In the genomic region with DNA sequence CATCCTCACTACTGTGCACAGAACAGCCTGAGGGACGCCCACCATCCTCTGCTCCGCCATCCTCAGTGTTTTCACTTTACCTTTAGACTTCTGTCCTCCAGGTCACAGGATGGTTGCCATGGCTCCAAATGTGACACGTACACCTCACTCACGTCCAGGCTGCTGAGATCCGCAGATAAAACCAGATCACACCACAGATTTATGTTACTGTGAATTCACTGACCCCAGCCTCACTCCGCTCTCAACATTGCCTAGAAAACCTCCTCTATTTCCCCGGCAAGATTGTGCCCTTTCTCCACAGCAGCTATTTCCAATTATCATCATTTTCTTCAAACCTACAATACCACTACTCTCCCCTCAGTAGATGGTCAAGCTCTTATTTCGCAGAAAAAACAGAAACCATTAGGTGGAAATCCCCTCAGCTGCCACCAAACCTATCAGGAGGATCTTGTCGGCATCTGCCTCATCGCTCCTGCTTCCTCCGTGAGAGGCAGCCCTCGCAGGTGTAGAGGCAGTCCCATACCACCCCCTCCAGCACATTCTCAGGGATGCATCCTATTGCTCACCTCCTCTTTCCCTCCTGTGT, we compare ENCODE assay signal across 11 cellular contexts. TPM values are rescaled to one million over a fixed set of nuclear protein-coding genes. Genes with fewer than 3 reads are reported as not detected.
A peak's percentile ranks its signal among the peaks of the same experiment; 100 is the strongest.
DNase-seq lines count a peak whose midpoint lies in the region; ATAC-seq lines count a peak whose summit lies in the region.
"Had no signal": no experiment of that assay in that cellular context is flagged by ENCODE, and none has a peak within 500 bp of the region (broad histone marks: within the 10 kb centered on the region; RNA-seq: fewer than 3 reads in every experiment).

No MANE protein-coding gene starts in this region.

- H3K9me3 Mint-ChIP-seq in naive B cell = peaks cover 0 to 6% (median 0%) of the 10 kb centered on the region in 7 donors

- H3K4me1 Mint-ChIP-seq in naive B cell = peaks cover 52 to 95% (median 64%) of the 10 kb centered on the region in 3 donors

- peak overlapping the region; percentile 74 to 97 (median 89) for H3K27ac Mint-ChIP-seq in naive B cell

- peaks cover 0 to 3% of the 10 kb centered on the region in 2 donors for H3K36me3 Mint-ChIP-seq in naive B cell

- DNase-seq in naive B cell (peak; percentile 48), SW480 (ENCODE audit: low spot score) (no peak), SW 1271 (lab: John Stamatoyannopoulos, UW) (no peak), NOMO-1 treated with DMSO at 0.1 percent for 48 hours (lab: John Stamatoyannopoulos, UW; ENCODE audit: unreplicated experiment) (no peak)
- DNase-seq in activated naive CD4-positive, alpha-beta T cell treated with Interleukin-2 at 50 U/mL for 16 hours = no peak
- DNase-seq: glutamatergic neuron, IMR-90, NCI-H748 treated with DMSO at 0.1 percent for 48 hours had no signal

- H3K4me3 Mint-ChIP-seq in naive B cell = peak overlapping the region; percentile 39 to 89 (median 79)

- H3K27me3 Mint-ChIP-seq in naive B cell = no peaks in the 10 kb centered on the region

- ATAC-seq in GM18861 (IDR thresholded peaks at IDR 0.05; ENCODE audit: unreplicated experiment) = peak; percentile 45
- peak; percentile 45 for ATAC-seq in GM21723 (IDR thresholded peaks at IDR 0.05; ENCODE audit: unreplicated experiment)
- peak; percentile 48 for ATAC-seq in HG03571 (IDR thresholded peaks at IDR 0.05; ENCODE audit: unreplicated experiment)
- ATAC-seq in naive B cell (ENCODE audit: low read depth in 2 of 2) = peak; percentile 82 to 85

RNA-seq across cellular contexts. Expression of a gene that starts 49.8 kb away (rescaled TPM):
- 1 to 10 TPM; 2.1 to 5.8 (median 3.0) TPM for polyA plus RNA-seq in naive B cell (ENCODE audit: low read depth in 6 of 6)
